ENCODE assay signal across 2 cellular contexts in genomic region chr17:75442168-75443103, GRCh38.
TF ChIP-seq lines count a peak whose summit lies in the region.

No MANE protein-coding gene starts in this region.

TF ChIP-seq in Ishikawa, 13 proteins besides CTCF, POLR2A, EP300 and RAD21 (continued from another document):
- peak; percentile 70; the same call in 1 of the 2 replicates for TF ChIP-seq CEBPB (IDR thresholded peaks at IDR 0.05)

TF ChIP-seq in HepG2, 621 proteins besides CTCF, POLR2A, EP300 and RAD21 (continued from another document and continues in another):
- TF ChIP-seq ZFP91 (CRISPR knock-in tag; IDR thresholded peaks at IDR 0.05; ENCODE audit: borderline replicate concordance) (no peak), TBL1XR1 (IDR thresholded peaks at IDR 0.05; ENCODE audit: borderline replicate concordance, low read length, partially characterized antibody) (no peak), ZNF770 (CRISPR knock-in tag; IDR thresholded peaks at IDR 0.05) (peak; percentile 68; the same call in 1 of the 2 replicates), ZNF609 (CRISPR knock-in tag; IDR thresholded peaks at IDR 0.05; ENCODE audit: borderline replicate concordance) (0 out of 2 replicates have a peak, but pooled peaks have one; percentile 29), HMGXB4 (CRISPR knock-in tag; IDR thresholded peaks at IDR 0.05; ENCODE audit: borderline replicate concordance in 1 of 2, low read depth in 1 of 2) (peak in 1 of 2 experiments; percentile 39; a peak in 1 of 4 replicates), CEBPZ (IDR thresholded peaks at IDR 0.05; ENCODE audit: low read length) (no peak), HDAC1 (CRISPR knock-in tag; IDR thresholded peaks at IDR 0.05) (peak; percentile 39; the same call in 1 of the 2 replicates), MTA3 (CRISPR knock-in tag; IDR thresholded peaks at IDR 0.05) (no peak), PHB2 (IDR thresholded peaks at IDR 0.05; ENCODE audit: partially characterized antibody) (no peak), ZNF558 (CRISPR knock-in tag; IDR thresholded peaks at IDR 0.05; ENCODE audit: borderline replicate concordance) (no peak), ZNF800 (CRISPR knock-in tag; IDR thresholded peaks at IDR 0.05) (no peak), HMG20A (CRISPR knock-in tag; IDR thresholded peaks at IDR 0.05; ENCODE audit: borderline replicate concordance) (peak; percentile 25; the same call in 1 of the 2 replicates), ZSCAN20 (CRISPR knock-in tag; IDR thresholded peaks at IDR 0.05; ENCODE audit: borderline replicate concordance) (no peak), ZNF841 (CRISPR knock-in tag; IDR thresholded peaks at IDR 0.05; ENCODE audit: borderline replicate concordance) (no peak), RCOR2 (CRISPR knock-in tag; IDR thresholded peaks at IDR 0.05) (peak; percentile 58; the same call in 1 of the 2 replicates), IRF2 (CRISPR knock-in tag; IDR thresholded peaks at IDR 0.05) (no peak), NR2C2 (CRISPR knock-in tag; IDR thresholded peaks at IDR 0.05; ENCODE audit: borderline replicate concordance) (peak; percentile 36; the same call in 1 of the 2 replicates), FOXA3 (CRISPR knock-in tag; IDR thresholded peaks at IDR 0.05) (peak; percentile 27; the same call in 1 of the 2 replicates), KDM4B (CRISPR knock-in tag; IDR thresholded peaks at IDR 0.05) (no peak), ZNF281 (CRISPR knock-in tag; IDR thresholded peaks at IDR 0.05; ENCODE audit: borderline replicate concordance) (no peak), MEIS1 (CRISPR knock-in tag; IDR thresholded peaks at IDR 0.05; ENCODE audit: borderline replicate concordance) (peak; percentile 60; the same call in 1 of the 2 replicates), HIC2 (CRISPR knock-in tag; IDR thresholded peaks at IDR 0.05; ENCODE audit: low read depth) (peak; percentile 15; the same call in 1 of the 2 replicates), ATF1 (CRISPR knock-in tag; IDR thresholded peaks at IDR 0.05) (no peak), ATF7 (IDR thresholded peaks at IDR 0.05) (no peak), ATF7 (CRISPR knock-in tag; IDR thresholded peaks at IDR 0.05) (0 out of 2 replicates have a peak, but pooled peaks have one; percentile 31), ZNF644 (CRISPR knock-in tag; IDR thresholded peaks at IDR 0.05; ENCODE audit: low read depth) (0 out of 2 replicates have a peak, but pooled peaks have one; percentile 6), TAF1 (CRISPR knock-in tag; IDR thresholded peaks at IDR 0.05) (no peak), DPF2 (CRISPR knock-in tag; IDR thresholded peaks at IDR 0.05; ENCODE audit: borderline replicate concordance, low read depth) (peak; percentile 60; the same call in 1 of the 2 replicates), TEAD3 (CRISPR knock-in tag; optimal IDR thresholded peaks at IDR 0.05; ENCODE audit: borderline replicate concordance) (peak; percentile 96), ZFP82 (CRISPR knock-in tag; IDR thresholded peaks at IDR 0.05; ENCODE audit: borderline replicate concordance) (no peak), DDIT3 (CRISPR knock-in tag; IDR thresholded peaks at IDR 0.05) (no peak)
